18 cellular contexts compared by ENCODE assay signal in genomic region chr5:39569857-39570256, GRCh38.
"Had no signal": no experiment of that assay in that cellular context is flagged by ENCODE, and none has a peak within 500 bp of the region (broad histone marks: within the 10 kb centered on the region; RNA-seq: fewer than 3 reads in every experiment).

No MANE protein-coding gene starts in this region.

- H3K36me3 ChIP-seq: left lung, ovary, sigmoid colon, spleen had no signal

- H3K4me1 ChIP-seq: left lung, psoas muscle had no signal

- ATAC-seq: activated CD8-positive, alpha-beta T cell treated with anti-CD3 and anti-CD28 coated beads for 36 hours; activated T-helper 17 cell treated with anti-CD3 and anti-CD28 coated beads, Interleukin-2, amount 50 U/mL, for 72 hours; stimulated activated memory B cell treated with anti-CD40 and anti-IgM and Interleukin-4, amounts not matched to agents 10 μg/mL and 1 μg/mL and 100 μg/mL, for 72 hours; T-cell had no signal

- H3K27me3 ChIP-seq: left lung, ovary, sigmoid colon, spleen had no signal

- DNase-seq: activated CD4-positive, alpha-beta T cell treated with anti-CD3 and anti-CD28 coated beads, Interleukin-2, amount 10 ng/mL, durations not matched to agents 24 days and 14 days; activated CD4-positive, CD25-positive, alpha-beta regulatory T cell; activated CD8-positive, alpha-beta T cell treated with anti-CD3 and anti-CD28 coated beads for 36 hours; activated naive CD4-positive, alpha-beta T cell; activated naive CD8-positive, alpha-beta T cell treated with anti-CD3 and anti-CD28 coated beads for 36 hours; activated T-cell treated with anti-CD3 and anti-CD28 coated beads, Interleukin-2, amount 50 U/mL, for 1 hour; caudate nucleus; dorsolateral prefrontal cortex; left lung; naive B cell; ovary; psoas muscle; sigmoid colon; spleen; stimulated activated CD4-positive, alpha-beta T cell treated with anti-CD3 and anti-CD28 coated beads, Interleukin-4, amount 100 ng/mL, for 4 hours; T-cell had no signal

- H3K9me3 ChIP-seq: left lung, ovary, psoas muscle, sigmoid colon, spleen had no signal

- H3K27ac ChIP-seq: dorsolateral prefrontal cortex, left lung, ovary, psoas muscle, sigmoid colon, spleen had no signal

- H3K4me3 ChIP-seq: dorsolateral prefrontal cortex, left lung, ovary, psoas muscle, sigmoid colon, spleen had no signal
